Comparison of ENCODE assay signal across 8 cellular contexts in the genomic region with DNA sequence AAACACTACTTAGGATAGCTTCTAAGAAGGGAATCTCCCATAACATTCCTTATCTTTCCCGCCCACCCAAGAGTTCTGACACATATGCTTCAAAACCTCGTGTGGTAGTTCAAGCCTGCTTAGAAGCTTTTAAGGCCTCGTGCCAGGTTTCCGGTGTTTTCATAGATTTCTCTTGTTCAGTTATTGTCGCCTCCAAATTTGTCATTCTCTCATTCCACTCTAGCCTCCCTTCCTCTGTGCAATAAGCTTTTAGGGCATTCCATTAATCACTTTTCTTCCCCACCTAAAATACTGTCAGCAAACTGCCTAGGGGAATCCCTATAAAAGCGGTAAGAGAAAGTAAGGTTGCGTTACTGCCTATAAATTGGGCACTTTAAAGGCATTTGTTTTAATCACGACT. TPM values are rescaled to one million over a fixed set of nuclear protein-coding genes. Genes with fewer than 3 reads are reported as not detected.
DNase-seq lines count a peak whose midpoint lies in the region; ATAC-seq, FAIRE-seq and TF ChIP-seq lines count a peak whose summit lies in the region.

No MANE protein-coding gene starts in this region.

- no peaks in the 10 kb centered on the region for H3K36me3 ChIP-seq in astrocyte (ENCODE audit: insufficient read depth, low read length)
- H3K36me3 ChIP-seq in HepG2 (replicated peaks in 1 of 2; ENCODE audit: control insufficient read depth in 1 of 2, insufficient read depth in 2 of 2, low read length in 2 of 2) = no peaks in the 10 kb centered on the region

- H4K20me1 ChIP-seq in astrocyte (ENCODE audit: insufficient read depth, low read length) = no peaks in the 10 kb centered on the region
- H4K20me1 ChIP-seq in HepG2 (ENCODE audit: insufficient read depth, low read length) = no peaks in the 10 kb centered on the region

- no peaks in the 10 kb centered on the region for H3K27me3 ChIP-seq in astrocyte (ENCODE audit: insufficient read depth, low read length)
- H3K27me3 ChIP-seq in HepG2 (ENCODE audit: control insufficient read depth in 1 of 2, insufficient read depth in 2 of 2, low read length in 2 of 2) = no peaks in the 10 kb centered on the region; a peak in 1 of 5 replicates

- TF ChIP-seq RAD21 in HepG2 (CRISPR knock-in tag; IDR thresholded peaks at IDR 0.05) = no peak

- no peak overlapping the region for H3K27ac Mint-ChIP-seq in astrocyte (ENCODE audit: unreplicated experiment)

- POLR2A ChIA-PET in HepG2 (lab: Yijun Ruan, JAX) = interaction anchor here (0.7 to 1.5 kb wide), 13 partner anchors 10 to 525 kb away, joined by 3 to 5 read pairs (median 3); partner anchors contain the start of genes AGBL3 and CYREN

- H3K27me3 Mint-ChIP-seq in astrocyte (ENCODE audit: low read depth, unreplicated experiment) = peaks cover 1% of the 10 kb centered on the region

- BruUV-seq in HepG2 (replicated peaks; lab: Mats Ljungman, UMichigan) = TSS peak; percentile 93

- peak overlapping the region; percentile 88 for H3K27ac ChIP-seq in astrocyte (ENCODE audit: low read depth, low read length)
- H3K27ac ChIP-seq in HepG2 (ENCODE audit: extremely low read length, insufficient read depth, low read length) = peak overlapping the region; percentile 53

- intact Hi-C loops in HepG2 (cut with micrococcal nuclease; ENCODE audit: unreplicated experiment) = loop anchor here (5.0 kb wide), 2 partner anchors 56 to 246 kb away; no protein-coding TSS in a partner anchor

- H3K4me2 ChIP-seq in astrocyte (ENCODE audit: low read length) = peak overlapping the region; percentile 90
- peak overlapping the region; percentile 95 for H3K4me2 ChIP-seq in HepG2 (ENCODE audit: low read depth, low read length)

- CTCF ChIA-PET in HepG2 (lab: Yijun Ruan, JAX; ENCODE audit: low intra/inter-chr PET ratio, low total read pairs) = no interaction called here

- TF ChIP-seq EP300 in HepG2 (IDR thresholded peaks at IDR 0.05; ENCODE audit: low read depth in 2 of 2, low read length in 2 of 2) = no peak
- TF ChIP-seq EP300 in HepG2 (CRISPR knock-in tag; IDR thresholded peaks at IDR 0.05; ENCODE audit: borderline replicate concordance) = no peak

- WGBS in HepG2 (ENCODE audit: low lambda C conversion rate) = under 1% methylated on average over 8 of the region's 8 CpGs

- H3K9me3 ChIP-seq in astrocyte (ENCODE audit: insufficient read depth, low read depth, low read length) = no peaks in the 10 kb centered on the region
- no peaks in the 10 kb centered on the region for H3K9me3 ChIP-seq in HepG2 (ENCODE audit: low read length)

- DNase-seq in stimulated activated naive CD4-positive, alpha-beta T cell (lab: John Stamatoyannopoulos, UW) = peak in 4 of 6 experiments; percentile 17 to 83 (median 64)
- no peak for DNase-seq in stimulated activated naive CD4-positive, alpha-beta T cell treated with Interleukin-2 at 50 U/mL for 16 hours (lab: John Stamatoyannopoulos, UW)
- DNase-seq in astrocyte (ENCODE audit: low read depth) (peak; percentile 55), HepG2 (ENCODE audit: low spot score) (no peak), DMS153 (lab: John Stamatoyannopoulos, UW) (no peak)
- no peak for DNase-seq in activated CD8-positive, alpha-beta memory T cell treated with anti-CD3 and anti-CD28 coated beads, Interleukin-2, amount 50 U/mL, for 48 hours

- in situ Hi-C loops in HepG2 (cut with HindIII; ENCODE audit: extremely low pct_ligation_motif_present, low pct_unique_long_range_greater_than_20kb) = no loop called here

- H3K4me1 Mint-ChIP-seq in astrocyte (ENCODE audit: low read depth, unreplicated experiment) = peaks cover 15% of the 10 kb centered on the region

- H3K4me3 ChIP-seq in astrocyte (ENCODE audit: insufficient read depth, low read depth, low read length) (peak overlapping the region; percentile 87), HepG2 (replicated peaks in 1 of 3; ENCODE audit: insufficient read depth in 1 of 3, low read depth in 2 of 3, low read length in 3 of 3) (peak overlapping the region; percentile 65 to 94 (median 79))

- no peak for FAIRE-seq in astrocyte (lab: Jason Lieb, UNC)
- FAIRE-seq in HepG2 (lab: Jason Lieb, UNC) = no peak

- H3K4me3 Mint-ChIP-seq in astrocyte (ENCODE audit: unreplicated experiment) = no peak overlapping the region

- TF ChIP-seq CTCF in astrocyte (IDR thresholded peaks at IDR 0.05; ENCODE audit: insufficient read depth, low read depth, low read length) = no peak
- TF ChIP-seq CTCF in HepG2 (CRISPR knock-in tag; IDR thresholded peaks at IDR 0.05) = no peak

- H3K36me3 Mint-ChIP-seq in astrocyte (ENCODE audit: low read depth, unreplicated experiment) = peaks cover 2% of the 10 kb centered on the region

- H3K9me3 Mint-ChIP-seq in astrocyte (ENCODE audit: unreplicated experiment) = peaks cover 8% of the 10 kb centered on the region

- H3K79me2 ChIP-seq in astrocyte (ENCODE audit: insufficient read depth, low read length) (peaks cover 44% of the 10 kb centered on the region), HepG2 (ENCODE audit: insufficient read depth, low read length) (no peaks in the 10 kb centered on the region)

- peaks cover 9% of the 10 kb centered on the region for H3K4me1 ChIP-seq in astrocyte (ENCODE audit: insufficient read depth, low read length)
- H3K4me1 ChIP-seq in HepG2 (ENCODE audit: insufficient read depth, low read length) = peaks cover 13% of the 10 kb centered on the region

- peak overlapping the region; percentile 23 for H2AFZ ChIP-seq in astrocyte (ENCODE audit: low read depth, low read length)
- peak overlapping the region; percentile 95 for H2AFZ ChIP-seq in HepG2 (ENCODE audit: low read length)

- TF ChIP-seq POLR2A in HepG2 (IDR thresholded peaks at IDR 0.05; ENCODE audit: insufficient read depth in 1 of 2, low read depth in 2 of 2, low read length in 2 of 2) = no peak

- no peak for ATAC-seq in HepG2
- no peak for ATAC-seq in GM18861 (IDR thresholded peaks at IDR 0.05; ENCODE audit: unreplicated experiment)
- no peak for ATAC-seq in GM21717 (IDR thresholded peaks at IDR 0.05; ENCODE audit: unreplicated experiment)

- H3K9ac ChIP-seq in astrocyte (ENCODE audit: low read length) (peak overlapping the region; percentile 95), HepG2 (ENCODE audit: insufficient read depth, low read depth, low read length) (peak overlapping the region; percentile 85)

TF ChIP-seq in HepG2, 621 proteins besides CTCF, POLR2A, EP300 and RAD21 (continues in another document):
- TF ChIP-seq MIER2 (CRISPR knock-in tag; IDR thresholded peaks at IDR 0.05) (no peak), NR1H2 (CRISPR knock-in tag; IDR thresholded peaks at IDR 0.05; ENCODE audit: borderline replicate concordance, low read depth) (no peak), ZNF761 (CRISPR knock-in tag; conservative IDR thresholded peaks at IDR 0.05) (no peak), ZNF660 (CRISPR knock-in tag; IDR thresholded peaks at IDR 0.05; ENCODE audit: borderline replicate concordance, low read depth) (no peak), ZNF468 (CRISPR knock-in tag; IDR thresholded peaks at IDR 0.05) (no peak), CEBPG (CRISPR knock-in tag; IDR thresholded peaks at IDR 0.05) (no peak), ZNF17 (CRISPR knock-in tag; IDR thresholded peaks at IDR 0.05) (no peak), CHCHD3 (CRISPR knock-in tag; IDR thresholded peaks at IDR 0.05) (no peak), NFE2L2 (IDR thresholded peaks at IDR 0.05; ENCODE audit: low read length) (no peak), SOX6 (IDR thresholded peaks at IDR 0.05) (no peak), SOX6 (CRISPR knock-in tag; IDR thresholded peaks at IDR 0.05) (no peak), ZBTB7B (CRISPR knock-in tag; IDR thresholded peaks at IDR 0.05) (no peak), GABPB1 (CRISPR knock-in tag; IDR thresholded peaks at IDR 0.05) (no peak), ZKSCAN5 (CRISPR knock-in tag; IDR thresholded peaks at IDR 0.05) (no peak), ZNF83 (CRISPR knock-in tag; IDR thresholded peaks at IDR 0.05; ENCODE audit: borderline replicate concordance) (no peak), ZNF143 (CRISPR knock-in tag; IDR thresholded peaks at IDR 0.05) (no peak), ZFP82 (CRISPR knock-in tag; IDR thresholded peaks at IDR 0.05; ENCODE audit: borderline replicate concordance) (no peak), NCOA2 (CRISPR knock-in tag; IDR thresholded peaks at IDR 0.05) (no peak)

RNA-seq across cellular contexts. Expression of gene BPGM, which starts 0.7 kb away (rescaled TPM):
- 37.3 and 37.4 TPM in 2 replicates for total RNA-seq in astrocyte
- 7.5 and 10.7 TPM in 2 replicates for total RNA-seq in HepG2 (2016; rRNA removed; fragmentation: Illumina TruSeq; extraction: Trizol)
- 2.2 and 3.2 TPM in 2 replicates for total RNA-seq in HepG2 (2016; cell fraction: cytosol; rRNA removed; fragmentation: Illumina TruSeq; extraction: Trizol; ENCODE audit: low read depth)
- 7.6 and 10.7 TPM in 2 replicates for total RNA-seq in HepG2 (2016; cell fraction: insoluble cytoplasmic fraction; rRNA removed; fragmentation: Illumina TruSeq; extraction: Trizol)
- 7.3 and 7.9 TPM in 2 replicates for total RNA-seq in HepG2 (2016; cell fraction: membrane; rRNA removed; fragmentation: Illumina TruSeq; extraction: Trizol)
- total RNA-seq in HepG2 (2016; cell fraction: nucleus; rRNA removed; fragmentation: Illumina TruSeq; extraction: Trizol) = 3.5 and 4.5 TPM in 2 replicates
- polyA plus RNA-seq in HepG2 (2011; rRNA removed) = 3.1 and 4.0 TPM in 2 replicates
- polyA plus RNA-seq in HepG2 (2011; cell fraction: cytosol; rRNA removed) = 2.3 and 4.0 TPM in 2 replicates
- 1.1 and 2.2 TPM in 2 replicates for polyA plus RNA-seq in HepG2 (2011; cell fraction: nucleus; rRNA removed)
- 3.4 and 4.2 TPM in 2 replicates for polyA plus RNA-seq in HepG2 (2012)
- polyA plus RNA-seq in HepG2 (2016; cell fraction: cytosol; fragmentation: Illumina TruSeq; extraction: Trizol; ENCODE audit: low read depth) = 1.8 and 2.7 TPM in 2 replicates
- polyA plus RNA-seq in HepG2 (2016; cell fraction: insoluble cytoplasmic fraction; fragmentation: Illumina TruSeq; extraction: Trizol; ENCODE audit: low read depth) = 10.6 and 11.1 TPM in 2 replicates
- polyA plus RNA-seq in HepG2 (2016; cell fraction: membrane; fragmentation: Illumina TruSeq; extraction: Trizol; ENCODE audit: low read depth) = 7.4 and 7.5 TPM in 2 replicates
- polyA plus RNA-seq in HepG2 (2016; cell fraction: nucleus; fragmentation: Illumina TruSeq; extraction: Trizol; ENCODE audit: insufficient read depth, low read depth) = 3.8 and 4.5 TPM in 2 replicates
- polyA minus RNA-seq in HepG2 (2011; rRNA and poly(A)+ RNA removed; ENCODE audit: low replicate concordance) = 1.1 and 4.0 TPM in 2 replicates
- polyA minus RNA-seq in HepG2 (2011; cell fraction: cytosol; rRNA and poly(A)+ RNA removed) = 0.88 and 2.1 TPM in 2 replicates
- polyA minus RNA-seq in HepG2 (2011; cell fraction: nucleus; rRNA and poly(A)+ RNA removed) = 2.8 and 5.0 TPM in 2 replicates

Comparison
In these comparisons a context has a peak if more than half of its experiments do, and no peak if none do; other contexts are left out.
1. DNase-seq: peak in stimulated activated naive CD4-positive, alpha-beta T cell (4 of 6) and astrocyte (single experiment); none in stimulated activated naive CD4-positive, alpha-beta T cell treated with Interleukin-2 at 50 U/mL for 16 hours (single experiment), HepG2 (single experiment), activated CD8-positive, alpha-beta memory T cell treated with anti-CD3 and anti-CD28 coated beads, Interleukin-2, amount 50 U/mL, for 48 hours (single experiment) and DMS153 (single experiment).